In the genomic region with DNA sequence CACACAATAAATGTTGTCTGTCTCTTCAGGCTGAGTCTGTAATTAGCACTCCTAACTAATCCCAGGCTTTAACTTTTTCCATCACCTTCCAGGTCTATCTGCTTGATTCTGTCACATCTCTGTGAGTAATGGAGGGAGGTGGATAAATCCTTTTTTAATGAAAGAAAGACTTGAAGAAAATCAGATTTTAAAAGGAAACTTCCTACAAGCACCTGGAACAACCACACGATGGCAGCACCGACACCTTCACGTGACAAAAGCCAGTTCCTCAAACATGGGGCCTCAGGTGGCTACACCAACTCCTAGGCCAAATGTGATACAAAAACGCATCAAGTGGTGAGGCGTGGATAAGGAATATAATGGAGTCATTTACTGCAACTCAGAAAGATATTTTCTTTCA, we compare ENCODE assay signal across 8 cellular contexts. TPM values are rescaled to one million over a fixed set of nuclear protein-coding genes. Genes with fewer than 3 reads are reported as not detected.
DNase-seq lines count a peak whose midpoint lies in the region; ATAC-seq and TF ChIP-seq lines count a peak whose summit lies in the region.

No MANE protein-coding gene starts in this region.

- no peaks in the 10 kb centered on the region for H3F3A ChIP-seq in PC-3 (ENCODE audit: low read length, unreplicated experiment)

- H3K9ac ChIP-seq in PC-3 (ENCODE audit: low read length) = no peak overlapping the region

- H3K4me2 ChIP-seq in PC-3 (ENCODE audit: low read length) = no peak overlapping the region

- H3K27me3 ChIP-seq in PC-3 (ENCODE audit: low read length) = no peaks in the 10 kb centered on the region

- POLR2A ChIA-PET in PC-3 (lab: Charles Lee; ENCODE audit: unreplicated experiment) = interaction anchor here (0.6 kb wide), 1 partner anchor 1757 kb away, joined by 6 read pairs; no protein-coding TSS in a partner anchor

- no TSS peak for BruUV-seq in PC-3 (replicated peaks; lab: Mats Ljungman, UMichigan)

- ATAC-seq in GM21576 (IDR thresholded peaks at IDR 0.05; ENCODE audit: unreplicated experiment) (peak; percentile 67), PC-3 (0 out of 2 replicates have a peak, but pooled peaks have one; percentile 22), naive B cell (ENCODE audit: low read depth in 2 of 2) (no peak), HG03521 (IDR thresholded peaks at IDR 0.05; ENCODE audit: unreplicated experiment) (no peak), HG03565 (IDR thresholded peaks at IDR 0.05; ENCODE audit: unreplicated experiment) (no peak)

- H3K9me3 ChIP-seq in PC-3 (ENCODE audit: low read length) = no peaks in the 10 kb centered on the region

- H3K4me1 Mint-ChIP-seq in naive B cell = no peaks in the 10 kb centered on the region

- no peaks in the 10 kb centered on the region for H3K27me3 Mint-ChIP-seq in naive B cell

- CTCF ChIA-PET in PC-3 (lab: Charles Lee) = no interaction called here

- peak; percentile 20 for DNase-seq in COLO668 (lab: John Stamatoyannopoulos, UW; ENCODE audit: unreplicated experiment)
- peak; percentile 47 for DNase-seq in PC-3
- peak in 1 of 61 donors; percentile 21 for DNase-seq in caudate nucleus (lab: John Stamatoyannopoulos, UW)
- DNase-seq in naive B cell = peak; percentile 7
- no peak for DNase-seq in amniotic stem cell (lab: John Stamatoyannopoulos, UW)

- H3K9me2 ChIP-seq in PC-3 (replicated peaks; ENCODE audit: low read length) = no peaks in the 10 kb centered on the region

- no peaks in the 10 kb centered on the region for H3K4me1 ChIP-seq in PC-3 (ENCODE audit: insufficient read depth, low read length)

- H3K27ac Mint-ChIP-seq in naive B cell = peak overlapping the region in 1 of 6 donors; percentile 7

- H3K27ac ChIP-seq in PC-3 (ENCODE audit: low read length) = no peak overlapping the region
- peak overlapping the region; percentile 32 for H3K27ac ChIP-seq in caudate nucleus (ENCODE audit: low read depth, low read length)

- H3K36me3 Mint-ChIP-seq in naive B cell = peaks cover 19 to 31% of the 10 kb centered on the region in 2 donors

- H4K20me1 ChIP-seq in PC-3 (ENCODE audit: low read length) = no peaks in the 10 kb centered on the region

- no peaks in the 10 kb centered on the region for H3K79me2 ChIP-seq in PC-3 (ENCODE audit: low read length)

- H3K36me3 ChIP-seq in PC-3 (ENCODE audit: low read depth, low read length) = peaks cover 17% of the 10 kb centered on the region

- peak; percentile 61 for TF ChIP-seq CTCF in PC-3 (conservative IDR thresholded peaks at IDR 0.05; ENCODE audit: low read depth, low read length)

- intact Hi-C loops in PC-3 (cut with micrococcal nuclease) = no loop called here

- no peak overlapping the region for H3K4me3 Mint-ChIP-seq in naive B cell

- H3K4me3 ChIP-seq in PC-3 (ENCODE audit: low read length) = no peak overlapping the region

- H2AFZ ChIP-seq in PC-3 (ENCODE audit: low read length) = no peak overlapping the region

- no peaks in the 10 kb centered on the region for H3K9me3 Mint-ChIP-seq in naive B cell

RNA-seq across cellular contexts. Expression of a gene that starts 41.8 kb away (rescaled TPM):
- total RNA-seq in PC-3 (2014; rRNA removed) = 26.5 and 27.3 TPM in 2 replicates
- 10 to 100 TPM; 17.2 to 31.2 (median 20.5) TPM for polyA plus RNA-seq in naive B cell (ENCODE audit: low read depth in 6 of 6)

RNA-seq across cellular contexts. Expression of a gene that starts 46.1 kb away (rescaled TPM):
- not detected in 2 replicates for total RNA-seq in PC-3 (2014; rRNA removed)
- polyA plus RNA-seq in naive B cell (ENCODE audit: low read depth in 6 of 6) = not detected

RNA-seq across cellular contexts. Expression of a gene that starts 49.6 kb away (rescaled TPM):
- total RNA-seq in PC-3 (2014; rRNA removed) = 7.2 and 11.6 TPM in 2 replicates
- polyA plus RNA-seq in naive B cell (ENCODE audit: low read depth in 6 of 6) = 10 to 100 TPM; 12.0 to 16.3 (median 12.7) TPM

Comparison
In these comparisons a context has a peak if more than half of its experiments do, and no peak if none do; other contexts are left out.
1. ATAC-seq: peak in GM21576 (single experiment) and PC-3 (single experiment); none in naive B cell (0 of 2), HG03521 (single experiment) and HG03565 (single experiment).